17 cellular contexts compared by ENCODE assay signal in genomic region chr18:10142056-10142455, GRCh38.
DNase-seq lines count a peak whose midpoint lies in the region; ATAC-seq and TF ChIP-seq lines count a peak whose summit lies in the region.
"Had no signal": no experiment of that assay in that cellular context is flagged by ENCODE, and none has a peak within 500 bp of the region (broad histone marks: within the 10 kb centered on the region; RNA-seq: fewer than 3 reads in every experiment).

No MANE protein-coding gene starts in this region.

- no peak overlapping the region for H2AFZ ChIP-seq in osteoblast (ENCODE audit: low read length)

- TF ChIP-seq CTCF in coronary artery (IDR thresholded peaks at IDR 0.05) (no peak), osteoblast (IDR thresholded peaks at IDR 0.05; ENCODE audit: extremely low read depth, low read depth, low read length) (no peak), vagina (IDR thresholded peaks at IDR 0.05) (no peak), prostate gland (IDR thresholded peaks at IDR 0.05) (no peak)

- 72% methylated on average over 7 of the region's 7 CpGs for WGBS in prostate gland

- H3K27me3 Mint-ChIP-seq in activated T-cell treated with anti-CD3 and anti-CD28 coated beads, Interleukin-2, amount 50 U/mL, for 72 hours (ENCODE audit: low read depth): peaks cover 5% of the 10 kb centered on the region

- DNase-seq in activated T-cell treated with anti-CD3 and anti-CD28 coated beads, Interleukin-2, amount 50 U/mL, for 72 hours: no peak
- no peak for DNase-seq in activated T-cell treated with anti-CD3 and anti-CD28 coated beads, Interleukin-2, amount 50 U/mL, for 48 hours
- DNase-seq in coronary artery (ENCODE audit: low spot score) (no peak), osteoblast (ENCODE audit: insufficient read length, low spot score, missing footprints) (no peak), vagina (ENCODE audit: extremely low spot score in 2 of 2) (no peak), prostate gland (ENCODE audit: low spot score) (no peak)
- DNase-seq: DMS153; KBM-7; NCI-H1048; NCI-H146; NCI-H2081 treated with DMSO at 0.1 percent for 48 hours; NCI-H526 treated with DMSO at 0.1 percent for 48 hours; NK-92 treated with Interleukin-12 subunit alpha and Interleukin-12 subunit beta, amount 100 ng/mL, for 24 hours had no signal

- H3K4me3 ChIP-seq in coronary artery (peak overlapping the region; percentile 33), osteoblast (ENCODE audit: insufficient read depth, low read length) (no peak overlapping the region), vagina (no peak overlapping the region), prostate gland (no peak overlapping the region)
- H3K4me3 ChIP-seq: GM12878, GM23338 had no signal

- no peaks in the 10 kb centered on the region for H3K36me3 Mint-ChIP-seq in activated T-cell treated with anti-CD3 and anti-CD28 coated beads, Interleukin-2, amount 50 U/mL, for 72 hours (ENCODE audit: insufficient read depth in 2 of 2)

- no peak for ATAC-seq in activated T-cell treated with anti-CD3 and anti-CD28 coated beads, Interleukin-2, amount 50 U/mL, for 72 hours (replicated peaks in 1 of 2)
- ATAC-seq in GM21367 (IDR thresholded peaks at IDR 0.05; ENCODE audit: unreplicated experiment): no peak
- no peak for ATAC-seq in GM21390 (IDR thresholded peaks at IDR 0.05; ENCODE audit: unreplicated experiment)
- ATAC-seq: GM12878 had no signal

- H3K27ac ChIP-seq in coronary artery (peak overlapping the region; percentile 33 to 37), osteoblast (ENCODE audit: low read depth, low read length) (peak overlapping the region; percentile 23), vagina (peak overlapping the region; percentile 74), prostate gland (no peak overlapping the region)

- H3K4me2 ChIP-seq in osteoblast (ENCODE audit: insufficient read depth, low read length): no peak overlapping the region
- H3K4me2 ChIP-seq: GM23338 had no signal

- H3K4me1 ChIP-seq in osteoblast (ENCODE audit: insufficient read depth, low read length): peaks cover 31% of the 10 kb centered on the region
- peaks cover 35% of the 10 kb centered on the region for H3K4me1 ChIP-seq in vagina
- H3K4me1 ChIP-seq in prostate gland (replicated peaks): no peaks in the 10 kb centered on the region

- H3K36me3 ChIP-seq in osteoblast (ENCODE audit: insufficient read depth, low read length) (no peaks in the 10 kb centered on the region), vagina (no peaks in the 10 kb centered on the region), prostate gland (no peaks in the 10 kb centered on the region)

- peak overlapping the region; percentile 56 for H3K27ac Mint-ChIP-seq in activated T-cell treated with anti-CD3 and anti-CD28 coated beads, Interleukin-2, amount 50 U/mL, for 72 hours
- H3K27ac Mint-ChIP-seq: GM23338 had no signal

- no peaks in the 10 kb centered on the region for H3K79me2 ChIP-seq in osteoblast (ENCODE audit: insufficient read depth, low read length)

- H3K9me3 Mint-ChIP-seq in activated T-cell treated with anti-CD3 and anti-CD28 coated beads, Interleukin-2, amount 50 U/mL, for 72 hours: no peaks in the 10 kb centered on the region

- H3K4me1 Mint-ChIP-seq in activated T-cell treated with anti-CD3 and anti-CD28 coated beads, Interleukin-2, amount 50 U/mL, for 72 hours (ENCODE audit: low read depth): no peaks in the 10 kb centered on the region

- TF ChIP-seq POLR2A in vagina (IDR thresholded peaks at IDR 0.05) (no peak), prostate gland (IDR thresholded peaks at IDR 0.05) (no peak)

- no peaks in the 10 kb centered on the region for H3K9me3 ChIP-seq in osteoblast (ENCODE audit: low read depth, low read length)
- H3K9me3 ChIP-seq in vagina: no peaks in the 10 kb centered on the region
- no peaks in the 10 kb centered on the region for H3K9me3 ChIP-seq in prostate gland

- H3K4me3 Mint-ChIP-seq in activated T-cell treated with anti-CD3 and anti-CD28 coated beads, Interleukin-2, amount 50 U/mL, for 72 hours: no peak overlapping the region
- H3K4me3 Mint-ChIP-seq: GM23338 had no signal

- H4K20me1 ChIP-seq in osteoblast (ENCODE audit: insufficient read depth, low read length): no peaks in the 10 kb centered on the region

- intact Hi-C loops in vagina (cut with DNase I) (no loop called here), prostate gland (cut with DNase I) (no loop called here)

- H3K27me3 ChIP-seq in osteoblast (ENCODE audit: insufficient read depth, low read length): no peaks in the 10 kb centered on the region
- no peaks in the 10 kb centered on the region for H3K27me3 ChIP-seq in vagina
- H3K27me3 ChIP-seq in prostate gland (replicated peaks; ENCODE audit: insufficient read depth): no peaks in the 10 kb centered on the region

Comparison
In these comparisons a context has a peak if more than half of its experiments do, and no peak if none do; other contexts are left out.
1. H3K27ac ChIP-seq: peak in coronary artery (2 of 2), osteoblast (single experiment) and vagina (single experiment); none in prostate gland (0 of 2).